In genomic region chr5:97854871-97855762, GRCh38 we compare ENCODE assay signal across 16 cellular contexts.
DNase-seq lines count a peak whose midpoint lies in the region; ATAC-seq, FAIRE-seq and TF ChIP-seq lines count a peak whose summit lies in the region.
"Had no signal": no experiment of that assay in that cellular context is flagged by ENCODE, and none has a peak within 500 bp of the region (broad histone marks: within the 10 kb centered on the region; RNA-seq: fewer than 3 reads in every experiment).

No MANE protein-coding gene starts in this region.

- H4K20me1 ChIP-seq in HepG2 (ENCODE audit: insufficient read depth, low read length) (no peaks in the 10 kb centered on the region), MM.1S (ENCODE audit: insufficient read depth, low read length) (no peaks in the 10 kb centered on the region)

- no peak overlapping the region for H3K4me3 ChIP-seq in HepG2 (replicated peaks in 1 of 3; ENCODE audit: insufficient read depth in 1 of 3, low read depth in 2 of 3, low read length in 3 of 3)
- no peak overlapping the region for H3K4me3 ChIP-seq in MM.1S (ENCODE audit: low read length)
- H3K4me3 ChIP-seq: adrenal gland had no signal

- H3K79me2 ChIP-seq in HepG2 (ENCODE audit: insufficient read depth, low read length) (no peaks in the 10 kb centered on the region), MM.1S (ENCODE audit: low read length) (no peaks in the 10 kb centered on the region)

- DNase-seq in AG08396 (ENCODE audit: low spot score): peak; percentile 15
- DNase-seq in M059J (ENCODE audit: low read depth): peak; percentile 66
- DNase-seq in fibroblast of gingiva (ENCODE audit: low read depth): peak; percentile 3
- no peak for DNase-seq in HepG2 (ENCODE audit: low spot score)
- DNase-seq in MM.1S: no peak
- DNase-seq in activated T-helper 2 cell treated with anti-CD3 and anti-CD28 coated beads, Interferon-gamma antibody, Interleukin-2, Interleukin-4, amounts not matched to agents 10 μg/mL and 5 μg/mL and 100 μg/mL, durations not matched to agents 14 hours and 24 hours and 36 hours (ENCODE audit: low spot score): no peak
- DNase-seq in T-helper 2 cell treated with Interferon-gamma antibody and Interleukin-4, amounts not matched to agents 5 μg/mL and 100 μg/mL, for 36 hours (ENCODE audit: low spot score): no peak
- DNase-seq: activated CD4-positive, alpha-beta T cell treated with anti-CD3 and anti-CD28 coated beads, Interleukin-2, amount 50 U/mL, for 4 hours; activated T-cell treated with anti-CD3 and anti-CD28 coated beads, Interleukin-2, amount 50 U/mL, for 48 hours; adrenal gland; GOT3; NCI-H1694; NCI-H69; SHP77 had no signal

- no peaks in the 10 kb centered on the region for H3K27me3 Mint-ChIP-seq in activated T-helper 2 cell treated with anti-CD3 and anti-CD28 coated beads, Interferon-gamma antibody, Interleukin-2, Interleukin-4, amounts not matched to agents 10 μg/mL and 5 μg/mL and 100 μg/mL, durations not matched to agents 14 hours and 24 hours and 36 hours (ENCODE audit: low read depth)
- no peaks in the 10 kb centered on the region for H3K27me3 Mint-ChIP-seq in T-helper 2 cell treated with Interferon-gamma antibody and Interleukin-4, amounts not matched to agents 5 μg/mL and 100 μg/mL, for 36 hours (ENCODE audit: low read depth)

- no TSS peak for BruUV-seq in HepG2 (replicated peaks; lab: Mats Ljungman, UMichigan)

- no peak for TF ChIP-seq EP300 in HepG2 (IDR thresholded peaks at IDR 0.05; ENCODE audit: low read depth in 2 of 2, low read length in 2 of 2)
- TF ChIP-seq EP300 in HepG2 (CRISPR knock-in tag; IDR thresholded peaks at IDR 0.05; ENCODE audit: borderline replicate concordance): no peak

- ATAC-seq in HepG2: no peak
- no peak for ATAC-seq in HG02885 (IDR thresholded peaks at IDR 0.05; ENCODE audit: poor library complexity, unreplicated experiment)

- POLR2A ChIA-PET in HepG2 (lab: Yijun Ruan, JAX): no interaction called here

- no peak overlapping the region for H3K9ac ChIP-seq in HepG2 (ENCODE audit: insufficient read depth, low read depth, low read length)
- H3K9ac ChIP-seq in MM.1S (ENCODE audit: low read length): no peak overlapping the region

- H3K27ac Mint-ChIP-seq in activated T-helper 2 cell treated with anti-CD3 and anti-CD28 coated beads, Interferon-gamma antibody, Interleukin-2, Interleukin-4, amounts not matched to agents 10 μg/mL and 5 μg/mL and 100 μg/mL, durations not matched to agents 14 hours and 24 hours and 36 hours: no peak overlapping the region
- H3K27ac Mint-ChIP-seq in T-helper 2 cell treated with Interferon-gamma antibody and Interleukin-4, amounts not matched to agents 5 μg/mL and 100 μg/mL, for 36 hours: no peak overlapping the region

- no peaks in the 10 kb centered on the region for H3K4me1 Mint-ChIP-seq in activated T-helper 2 cell treated with anti-CD3 and anti-CD28 coated beads, Interferon-gamma antibody, Interleukin-2, Interleukin-4, amounts not matched to agents 10 μg/mL and 5 μg/mL and 100 μg/mL, durations not matched to agents 14 hours and 24 hours and 36 hours (ENCODE audit: low read depth)
- no peaks in the 10 kb centered on the region for H3K4me1 Mint-ChIP-seq in T-helper 2 cell treated with Interferon-gamma antibody and Interleukin-4, amounts not matched to agents 5 μg/mL and 100 μg/mL, for 36 hours (ENCODE audit: low read depth)

- H2AFZ ChIP-seq in HepG2 (ENCODE audit: low read length) (no peak overlapping the region), MM.1S (ENCODE audit: low read length) (no peak overlapping the region)

- no peak for FAIRE-seq in HepG2 (lab: Jason Lieb, UNC)
- FAIRE-seq: D721Med had no signal

- H3K4me3 Mint-ChIP-seq in activated T-helper 2 cell treated with anti-CD3 and anti-CD28 coated beads, Interferon-gamma antibody, Interleukin-2, Interleukin-4, amounts not matched to agents 10 μg/mL and 5 μg/mL and 100 μg/mL, durations not matched to agents 14 hours and 24 hours and 36 hours (ENCODE audit: low read depth): no peak overlapping the region
- H3K4me3 Mint-ChIP-seq in T-helper 2 cell treated with Interferon-gamma antibody and Interleukin-4, amounts not matched to agents 5 μg/mL and 100 μg/mL, for 36 hours: no peak overlapping the region

- CTCF ChIA-PET in HepG2 (lab: Yijun Ruan, JAX; ENCODE audit: low intra/inter-chr PET ratio, low total read pairs): no interaction called here

- TF ChIP-seq CTCF in HepG2 (CRISPR knock-in tag; IDR thresholded peaks at IDR 0.05) (no peak), MM.1S (IDR thresholded peaks at IDR 0.05; ENCODE audit: low read length) (no peak)

- H3K36me3 ChIP-seq in HepG2 (replicated peaks in 1 of 2; ENCODE audit: control insufficient read depth in 1 of 2, insufficient read depth in 2 of 2, low read length in 2 of 2) (no peaks in the 10 kb centered on the region), MM.1S (replicated peaks; ENCODE audit: insufficient read depth, low read length) (no peaks in the 10 kb centered on the region)
- H3K36me3 ChIP-seq: adrenal gland had no signal

- intact Hi-C loops in HepG2 (cut with micrococcal nuclease; ENCODE audit: unreplicated experiment): no loop called here
- intact Hi-C loops in activated T-helper 2 cell treated with anti-CD3 and anti-CD28 coated beads, Interferon-gamma antibody, Interleukin-2, Interleukin-4, amounts not matched to agents 10 μg/mL and 5 μg/mL and 100 μg/mL, durations not matched to agents 14 hours and 24 hours and 36 hours (cut with micrococcal nuclease): no loop called here

- H3K4me2 ChIP-seq in HepG2 (ENCODE audit: low read depth, low read length) (no peak overlapping the region), MM.1S (ENCODE audit: low read depth, low read length) (no peak overlapping the region)

- H3K4me1 ChIP-seq in HepG2 (ENCODE audit: insufficient read depth, low read length) (no peaks in the 10 kb centered on the region), MM.1S (ENCODE audit: low read length) (no peaks in the 10 kb centered on the region)
- H3K4me1 ChIP-seq: adrenal gland had no signal

- H3K27me3 ChIP-seq in HepG2 (ENCODE audit: control insufficient read depth in 1 of 2, insufficient read depth in 2 of 2, low read length in 2 of 2): no peaks in the 10 kb centered on the region
- H3K27me3 ChIP-seq in MM.1S (replicated peaks; ENCODE audit: insufficient read depth, low read length): no peaks in the 10 kb centered on the region
- H3K27me3 ChIP-seq: adrenal gland had no signal

- 0% methylated on average over 2 of the region's 9 CpGs for WGBS in HepG2 (ENCODE audit: low lambda C conversion rate)

- H3F3A ChIP-seq in MM.1S (ENCODE audit: insufficient read depth, low read length): no peaks in the 10 kb centered on the region

- H3K9me2 ChIP-seq in MM.1S (replicated peaks; ENCODE audit: insufficient read depth, low read length): no peaks in the 10 kb centered on the region

- H3K9me3 ChIP-seq in HepG2 (ENCODE audit: low read length): peaks cover 29% of the 10 kb centered on the region
- H3K9me3 ChIP-seq in MM.1S (replicated peaks; ENCODE audit: insufficient read depth, low read length): no peaks in the 10 kb centered on the region
- H3K9me3 ChIP-seq: adrenal gland had no signal

- H3K27ac ChIP-seq in HepG2 (ENCODE audit: extremely low read length, insufficient read depth, low read length) (no peak overlapping the region), MM.1S (ENCODE audit: low read length) (no peak overlapping the region)
- H3K27ac ChIP-seq: adrenal gland had no signal

- TF ChIP-seq POLR2A in HepG2 (IDR thresholded peaks at IDR 0.05; ENCODE audit: insufficient read depth in 1 of 2, low read depth in 2 of 2, low read length in 2 of 2): no peak

- no peaks in the 10 kb centered on the region for H3K36me3 Mint-ChIP-seq in activated T-helper 2 cell treated with anti-CD3 and anti-CD28 coated beads, Interferon-gamma antibody, Interleukin-2, Interleukin-4, amounts not matched to agents 10 μg/mL and 5 μg/mL and 100 μg/mL, durations not matched to agents 14 hours and 24 hours and 36 hours (ENCODE audit: low read depth)
- H3K36me3 Mint-ChIP-seq in T-helper 2 cell treated with Interferon-gamma antibody and Interleukin-4, amounts not matched to agents 5 μg/mL and 100 μg/mL, for 36 hours (ENCODE audit: low read depth): no peaks in the 10 kb centered on the region

- in situ Hi-C loops in HepG2 (cut with HindIII; ENCODE audit: extremely low pct_ligation_motif_present, low pct_unique_long_range_greater_than_20kb): no loop called here

- H3K9me3 Mint-ChIP-seq in activated T-helper 2 cell treated with anti-CD3 and anti-CD28 coated beads, Interferon-gamma antibody, Interleukin-2, Interleukin-4, amounts not matched to agents 10 μg/mL and 5 μg/mL and 100 μg/mL, durations not matched to agents 14 hours and 24 hours and 36 hours: peaks cover 6% of the 10 kb centered on the region
- H3K9me3 Mint-ChIP-seq in T-helper 2 cell treated with Interferon-gamma antibody and Interleukin-4, amounts not matched to agents 5 μg/mL and 100 μg/mL, for 36 hours: peaks cover 8% of the 10 kb centered on the region

- TF ChIP-seq RAD21 in HepG2 (CRISPR knock-in tag; IDR thresholded peaks at IDR 0.05): no peak

TF ChIP-seq in HepG2, 621 proteins besides CTCF, POLR2A, EP300 and RAD21:
- TF ChIP-seq, protein P1, sequence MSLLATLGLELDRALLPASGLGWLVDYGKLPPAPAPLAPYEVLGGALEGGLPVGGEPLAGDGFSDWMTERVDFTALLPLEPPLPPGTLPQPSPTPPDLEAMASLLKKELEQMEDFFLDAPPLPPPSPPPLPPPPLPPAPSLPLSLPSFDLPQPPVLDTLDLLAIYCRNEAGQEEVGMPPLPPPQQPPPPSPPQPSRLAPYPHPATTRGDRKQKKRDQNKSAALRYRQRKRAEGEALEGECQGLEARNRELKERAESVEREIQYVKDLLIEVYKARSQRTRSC (CRISPR knock-in tag; IDR thresholded peaks at IDR 0.05; ENCODE audit: low read depth): no peak
- 0 out of 2 replicates have a peak, but pooled peaks have one; percentile 13 for TF ChIP-seq NFE2L2 (IDR thresholded peaks at IDR 0.05; ENCODE audit: low read length)
TF ChIP-seq in HepG2: peak in this region for 1.

Comparison
In these comparisons a context has a peak if more than half of its experiments do, and no peak if none do; other contexts are left out.
1. DNase-seq: peak in AG08396 (single experiment), M059J (single experiment) and fibroblast of gingiva (single experiment); none in HepG2 (single experiment), MM.1S (single experiment), activated T-helper 2 cell treated with anti-CD3 and anti-CD28 coated beads, Interferon-gamma antibody, Interleukin-2, Interleukin-4, amounts not matched to agents 10 μg/mL and 5 μg/mL and 100 μg/mL, durations not matched to agents 14 hours and 24 hours and 36 hours (single experiment) and T-helper 2 cell treated with Interferon-gamma antibody and Interleukin-4, amounts not matched to agents 5 μg/mL and 100 μg/mL, for 36 hours (single experiment).